ENCODE assay signal across 1 cellular context in the genomic region with DNA sequence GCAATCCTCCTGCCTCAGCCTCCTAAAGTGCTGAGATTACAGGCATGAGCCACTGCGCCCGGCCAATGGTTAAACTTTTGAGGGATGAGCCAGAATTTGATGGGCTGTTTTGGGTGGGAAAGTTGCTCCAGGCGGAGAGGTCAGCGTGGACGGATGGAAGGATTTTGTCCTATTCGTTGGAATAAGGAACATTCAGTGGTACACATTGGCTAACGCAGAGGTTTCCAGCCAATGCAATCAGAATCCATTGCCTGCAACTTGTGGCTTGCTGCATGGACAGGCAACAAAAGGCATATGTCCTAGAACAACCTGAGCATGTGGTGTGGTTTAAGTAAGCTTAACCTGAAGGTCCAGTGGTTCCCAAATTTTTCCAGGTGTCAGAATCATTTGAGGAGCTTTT.
TF ChIP-seq lines count a peak whose summit lies in the region.

No MANE protein-coding gene starts in this region.

TF ChIP-seq in H1, 55 proteins besides CTCF, POLR2A, EP300 and RAD21:
- TF ChIP-seq POU5F1 (IDR thresholded peaks at IDR 0.05; ENCODE audit: low read depth, low read length), result no peak
- TF ChIP-seq, protein P1, sequence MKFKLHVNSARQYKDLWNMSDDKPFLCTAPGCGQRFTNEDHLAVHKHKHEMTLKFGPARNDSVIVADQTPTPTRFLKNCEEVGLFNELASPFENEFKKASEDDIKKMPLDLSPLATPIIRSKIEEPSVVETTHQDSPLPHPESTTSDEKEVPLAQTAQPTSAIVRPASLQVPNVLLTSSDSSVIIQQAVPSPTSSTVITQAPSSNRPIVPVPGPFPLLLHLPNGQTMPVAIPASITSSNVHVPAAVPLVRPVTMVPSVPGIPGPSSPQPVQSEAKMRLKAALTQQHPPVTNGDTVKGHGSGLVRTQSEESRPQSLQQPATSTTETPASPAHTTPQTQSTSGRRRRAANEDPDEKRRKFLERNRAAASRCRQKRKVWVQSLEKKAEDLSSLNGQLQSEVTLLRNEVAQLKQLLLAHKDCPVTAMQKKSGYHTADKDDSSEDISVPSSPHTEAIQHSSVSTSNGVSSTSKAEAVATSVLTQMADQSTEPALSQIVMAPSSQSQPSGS (IDR thresholded peaks at IDR 0.05; ENCODE audit: low read length), result no peak
- TF ChIP-seq FOSL1 (IDR thresholded peaks at IDR 0.05; ENCODE audit: insufficient read depth, low read depth, low read length), result no peak
- TF ChIP-seq EGR1 (IDR thresholded peaks at IDR 0.05; ENCODE audit: borderline replicate concordance, low read depth, low read length), result no peak
- TF ChIP-seq POLR2AphosphoS5 (IDR thresholded peaks at IDR 0.05; ENCODE audit: low read depth, low read length), result no peak
- no peak for TF ChIP-seq PHF8 (conservative IDR thresholded peaks at IDR 0.05; ENCODE audit: low read depth, low read length)
- TF ChIP-seq CBX5 (IDR thresholded peaks at IDR 0.05; ENCODE audit: low read depth, low read length), result no peak
- TF ChIP-seq BRCA1 (IDR thresholded peaks at IDR 0.05; ENCODE audit: low read depth, low read length), result no peak
